In genomic region chr16:47143677-47144558, GRCh38 we compare ENCODE assay signal across 1 cellular context.
TF ChIP-seq lines count a peak whose summit lies in the region.

NETO2 (minus strand) TSS chr16:47143945; CDS start chr16:47143612, 333 bp downstream.

TF ChIP-seq in K562, 482 proteins besides CTCF, POLR2A, EP300 and RAD21 (continued from another document and continues in another):
- TF ChIP-seq ZNF318 (IDR thresholded peaks at IDR 0.05; ENCODE audit: borderline replicate concordance in 1 of 2, low read depth in 1 of 2) (no peak), STAT5A (IDR thresholded peaks at IDR 0.05; ENCODE audit: borderline replicate concordance, low read length) (no peak), BMI1 (IDR thresholded peaks at IDR 0.05; ENCODE audit: low read length) (no peak), FOXK2 (conservative IDR thresholded peaks at IDR 0.05 in 1 of 2, IDR thresholded peaks at IDR 0.05 in 1 of 2; ENCODE audit: low read depth in 2 of 2) (no peak), GMEB1 (CRISPR knock-in tag; IDR thresholded peaks at IDR 0.05) (peak; percentile 37; the same call in 1 of the 2 replicates), MEF2D (tag; conservative IDR thresholded peaks at IDR 0.05; ENCODE audit: low read depth) (no peak), RBM34 (IDR thresholded peaks at IDR 0.05; ENCODE audit: borderline replicate concordance, insufficient read depth, low read length) (no peak), USF1 (CRISPR knock-in tag; IDR thresholded peaks at IDR 0.05) (no peak), CBX3 (IDR thresholded peaks at IDR 0.05; ENCODE audit: borderline replicate concordance in 1 of 2, low read length in 2 of 2) (no peak; a peak in 1 of 3 replicates), SREBF1 (IDR thresholded peaks at IDR 0.05; ENCODE audit: borderline replicate concordance, low read depth, low read length) (no peak), MCM3 (IDR thresholded peaks at IDR 0.05) (no peak), NRF1 (conservative IDR thresholded peaks at IDR 0.05 in 1 of 2, IDR thresholded peaks at IDR 0.05 in 1 of 2) (no peak; a peak in 2 of 4 replicates), TFAM (CRISPR knock-in tag; conservative IDR thresholded peaks at IDR 0.05) (no peak), ZNF57 (CRISPR knock-in tag; IDR thresholded peaks at IDR 0.05) (no peak), BCOR (IDR thresholded peaks at IDR 0.05) (no peak), HNRNPL (IDR thresholded peaks at IDR 0.05; ENCODE audit: low read depth, low read length) (no peak; the same call in 1 of the 2 replicates), XRCC3 (IDR thresholded peaks at IDR 0.05) (no peak), MED1 (CRISPR knock-in tag; IDR thresholded peaks at IDR 0.05; ENCODE audit: borderline replicate concordance) (no peak), ARHGAP35 (IDR thresholded peaks at IDR 0.05; ENCODE audit: partially characterized antibody) (no peak), ZNF583 (CRISPR knock-in tag; IDR thresholded peaks at IDR 0.05) (0 out of 2 replicates have a peak, but pooled peaks have one; percentile 15), TBP (optimal IDR thresholded peaks at IDR 0.05; ENCODE audit: low read depth, low read length) (peak; percentile 69), FOXA1 (IDR thresholded peaks at IDR 0.05; ENCODE audit: borderline replicate concordance) (no peak), HMGN3 (IDR thresholded peaks at IDR 0.05; ENCODE audit: borderline replicate concordance, extremely low read depth, insufficient read length, low read depth, low read length) (no peak), MBD1 (CRISPR knock-in tag; IDR thresholded peaks at IDR 0.05) (no peak), ZNF347 (CRISPR knock-in tag; IDR thresholded peaks at IDR 0.05; ENCODE audit: low read depth) (no peak), ZKSCAN1 (IDR thresholded peaks at IDR 0.05; ENCODE audit: low read depth, low read length) (no peak), SMAD2 (IDR thresholded peaks at IDR 0.05; ENCODE audit: low read depth, low read length) (no peak), NR2F6 (CRISPR knock-in tag; IDR thresholded peaks at IDR 0.05) (no peak), ZFPM2 (CRISPR knock-in tag; IDR thresholded peaks at IDR 0.05) (no peak), KAT2B (IDR thresholded peaks at IDR 0.05; ENCODE audit: low read depth, low read length) (no peak), ZNF165 (CRISPR knock-in tag; IDR thresholded peaks at IDR 0.05; ENCODE audit: borderline replicate concordance) (no peak), NR1H2 (CRISPR knock-in tag; IDR thresholded peaks at IDR 0.05) (no peak), ZNF695 (CRISPR knock-in tag; IDR thresholded peaks at IDR 0.05) (no peak), TCF15 (CRISPR knock-in tag; IDR thresholded peaks at IDR 0.05) (no peak), XRCC4 (IDR thresholded peaks at IDR 0.05; ENCODE audit: extremely low read depth, insufficient read depth, insufficient read length) (no peak), NELFE (IDR thresholded peaks at IDR 0.05; ENCODE audit: insufficient read depth, insufficient read length) (no peak), ZNF277 (CRISPR knock-in tag; IDR thresholded peaks at IDR 0.05; ENCODE audit: borderline replicate concordance) (no peak), CUX1 (CRISPR knock-in tag; IDR thresholded peaks at IDR 0.05) (no peak), HDAC8 (tag; IDR thresholded peaks at IDR 0.05) (no peak; the same call in 1 of the 2 replicates), ELK1 (CRISPR knock-in tag; IDR thresholded peaks at IDR 0.05) (no peak), ZNF511 (CRISPR knock-in tag; IDR thresholded peaks at IDR 0.05) (no peak), ZNF133 (CRISPR knock-in tag; IDR thresholded peaks at IDR 0.05) (no peak), NR2C2 (CRISPR knock-in tag; IDR thresholded peaks at IDR 0.05) (peak; percentile 29; the same call in 1 of the 2 replicates), NR2C2 (tag; IDR thresholded peaks at IDR 0.05) (peak; percentile 0; the same call in 1 of the 2 replicates)
